Comparison of ENCODE assay signal across 8 cellular contexts in genomic region chr22:22297790-22298653, GRCh38. TPM values are rescaled to one million over a fixed set of nuclear protein-coding genes. Genes with fewer than 3 reads are reported as not detected.
DNase-seq lines count a peak whose midpoint lies in the region; ATAC-seq and TF ChIP-seq lines count a peak whose summit lies in the region.
"Not testable (repeated sequence)": the region's sequence is repeated elsewhere in the genome, so short reads cannot be mapped to it uniquely, and the experiment has no call there.

No MANE protein-coding gene starts in this region.

- peak overlapping the region; percentile 61 for H3K27ac ChIP-seq in OCI-LY7 (ENCODE audit: low read depth, low read length, poor library complexity, severe bottlenecking)

- H3K4me3 ChIP-seq in OCI-LY7 (ENCODE audit: low read depth, low read length, poor library complexity, severe bottlenecking) = peak overlapping the region; percentile 80
- H3K4me3 ChIP-seq in endocrine pancreas (ENCODE audit: control insufficient read depth, insufficient read depth, low read length) = peak overlapping the region; percentile 29

- H3K27me3 Mint-ChIP-seq in memory B cell = not testable (repeated sequence)

- DNase-seq in AML-193 (lab: John Stamatoyannopoulos, UW) (peak; percentile 21 to 38), HT1080 (ENCODE audit: low read depth) (peak; percentile 59), OCI-LY7 (ENCODE audit: low spot score) (peak; percentile 86), activated T-cell treated with anti-CD3 and anti-CD28 coated beads for 1 hour (ENCODE audit: low read depth) (peak; percentile 62), memory B cell (ENCODE audit: low spot score in 2 of 2) (peak; percentile 81 to 85)
- peak; percentile 70 for DNase-seq in stimulated activated CD4-positive, alpha-beta T cell treated with anti-CD3 and anti-CD28 coated beads, Interleukin-4, amount 100 ng/mL, for 24 hours

- peak; percentile 98 for ATAC-seq in GM19397 (IDR thresholded peaks at IDR 0.05; ENCODE audit: unreplicated experiment)
- peak; percentile 96 for ATAC-seq in memory B cell (ENCODE audit: low read depth)

- H3K9ac ChIP-seq in endocrine pancreas (ENCODE audit: control insufficient read depth, insufficient read depth, low read length) = peak overlapping the region; percentile 87

- not testable (repeated sequence) for H2AFZ ChIP-seq in OCI-LY7 (ENCODE audit: low read length)

- not testable (repeated sequence) for BruUV-seq in OCI-LY7 (replicated peaks; lab: Mats Ljungman, UMichigan)

- H3K36me3 Mint-ChIP-seq in memory B cell = peaks cover 14% of the 10 kb centered on the region

- peak overlapping the region; percentile 87 for H3K27ac Mint-ChIP-seq in memory B cell

- peak overlapping the region; percentile 95 for H3K4me3 Mint-ChIP-seq in memory B cell

- not testable (repeated sequence) for H3K27me3 ChIP-seq in endocrine pancreas (ENCODE audit: control insufficient read depth, insufficient read depth, low read length)

- not testable (repeated sequence) for H3K4me1 ChIP-seq in OCI-LY7 (ENCODE audit: insufficient read depth, low read length, poor library complexity, severe bottlenecking); endocrine pancreas (ENCODE audit: control insufficient read depth, insufficient read depth, low read length)

- POLR2A ChIA-PET in OCI-LY7 (lab: Charles Lee) = not testable (repeated sequence)

- H3K9me3 Mint-ChIP-seq in memory B cell = not testable (repeated sequence)

- not testable (repeated sequence) for H3K9me3 ChIP-seq in OCI-LY7 (ENCODE audit: low read length); endocrine pancreas (ENCODE audit: control insufficient read depth, low read length)

- H4K20me1 ChIP-seq in OCI-LY7 (ENCODE audit: insufficient read depth, low read length) = not testable (repeated sequence)

- peaks cover 18% of the 10 kb centered on the region for H3K4me1 Mint-ChIP-seq in memory B cell

- not testable (repeated sequence) for H3K36me3 ChIP-seq in OCI-LY7 (ENCODE audit: insufficient read depth, low read length); endocrine pancreas (ENCODE audit: control insufficient read depth, insufficient read depth, low read length)

- H3K9me2 ChIP-seq in OCI-LY7 (ENCODE audit: insufficient read depth, low read length) = not testable (repeated sequence)

- CTCF ChIA-PET in OCI-LY7 (lab: Charles Lee; ENCODE audit: unreplicated experiment) = not testable (repeated sequence)

- intact Hi-C loops in OCI-LY7 (cut with micrococcal nuclease; ENCODE audit: unreplicated experiment) = loop anchor here (2.0 to 5.0 kb wide), 3 partner anchors 89 to 187 kb away; no protein-coding TSS in a partner anchor

- H3K79me2 ChIP-seq in OCI-LY7 (ENCODE audit: insufficient read depth, low read depth, low read length) = peaks cover 47% of the 10 kb centered on the region

- peak overlapping the region; percentile 80 for H3K4me2 ChIP-seq in OCI-LY7 (ENCODE audit: low read length)

- peak; percentile 69 for TF ChIP-seq CTCF in OCI-LY7 (conservative IDR thresholded peaks at IDR 0.05; ENCODE audit: low read length)

RNA-seq across cellular contexts. Expression of gene VPREB1, which starts 53.4 kb away (rescaled TPM):
- not detected in 2 replicates for total RNA-seq in HT1080 (2014; rRNA removed; shearing (Covaris generic))
- not detected in 2 replicates for polyA plus RNA-seq in HT1080 (2015; cell fraction: cytosol; rRNA removed)
- not detected in 2 replicates for polyA plus RNA-seq in HT1080 (2015; cell fraction: nucleus; rRNA removed)
- total RNA-seq in OCI-LY7 (2014; rRNA removed; shearing (Covaris generic)) = 3.6 and 7.0 TPM in 2 replicates
- 1.7 and 2.3 TPM in 2 replicates for total RNA-seq in OCI-LY7 (2022)

Comparison
In these comparisons a context has a peak if more than half of its experiments do, and no peak if none do; other contexts are left out.
1. Peak in every context shown above with its lines: DNase-seq, ATAC-seq, H3K4me3 ChIP-seq and H3K27ac ChIP-seq.
2. DNase-seq: peak in every context shown above with its lines; median percentile 86 in OCI-LY7; 83 in memory B cell; 70 in stimulated activated CD4-positive, alpha-beta T cell treated with anti-CD3 and anti-CD28 coated beads, Interleukin-4, amount 100 ng/mL, for 24 hours; 62 in activated T-cell treated with anti-CD3 and anti-CD28 coated beads for 1 hour; 59 in HT1080; 30 in AML-193.